1 cellular context compared by ENCODE assay signal in the genomic region with DNA sequence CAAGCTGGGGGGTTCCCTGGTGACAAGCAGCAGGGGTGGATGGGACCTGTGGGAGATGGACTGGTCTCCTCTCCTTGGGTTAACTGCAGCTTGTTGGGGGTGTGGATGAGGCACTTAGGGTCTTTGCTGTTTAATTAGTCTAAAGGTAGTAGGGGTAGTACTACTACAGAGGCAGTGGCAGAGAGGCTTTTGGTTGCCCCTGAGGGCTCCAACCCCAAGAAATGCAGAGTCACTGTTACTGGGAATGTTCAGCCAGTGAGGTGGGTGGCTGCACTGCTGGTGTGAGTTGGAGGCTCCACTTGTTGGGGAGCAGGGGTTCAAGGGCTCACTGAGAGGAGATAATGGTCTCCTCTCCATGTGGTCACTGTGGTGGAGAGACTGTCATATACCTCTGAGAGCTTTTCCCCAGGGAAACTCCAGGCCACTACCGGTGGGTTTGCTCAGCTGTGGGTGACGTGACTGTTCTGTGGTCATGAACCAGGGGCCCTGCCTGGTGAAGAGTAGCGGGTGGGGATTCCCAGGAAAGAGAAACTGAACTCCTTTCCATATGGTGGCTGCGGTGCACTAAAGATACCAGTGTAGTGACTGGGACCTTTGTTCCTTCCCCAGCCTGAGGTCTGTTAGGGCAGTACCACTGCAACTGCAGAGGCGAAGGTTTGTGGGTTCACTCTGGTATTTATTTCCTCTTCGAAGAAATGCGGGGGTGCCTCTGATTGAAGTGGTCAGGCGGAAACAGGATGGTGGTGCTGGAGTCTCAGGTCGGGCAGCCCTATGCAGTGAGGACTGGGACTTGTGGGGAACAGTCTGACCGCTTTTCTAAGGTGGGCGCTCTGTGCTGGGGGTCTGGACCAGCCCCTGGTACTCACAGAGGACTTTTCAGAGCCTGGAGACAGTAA.
TF ChIP-seq lines count a peak whose summit lies in the region.

No MANE protein-coding gene starts in this region.

TF ChIP-seq in K562, 482 proteins besides CTCF, POLR2A, EP300 and RAD21 (continued from another document and continues in another):
- TF ChIP-seq, protein P1, sequence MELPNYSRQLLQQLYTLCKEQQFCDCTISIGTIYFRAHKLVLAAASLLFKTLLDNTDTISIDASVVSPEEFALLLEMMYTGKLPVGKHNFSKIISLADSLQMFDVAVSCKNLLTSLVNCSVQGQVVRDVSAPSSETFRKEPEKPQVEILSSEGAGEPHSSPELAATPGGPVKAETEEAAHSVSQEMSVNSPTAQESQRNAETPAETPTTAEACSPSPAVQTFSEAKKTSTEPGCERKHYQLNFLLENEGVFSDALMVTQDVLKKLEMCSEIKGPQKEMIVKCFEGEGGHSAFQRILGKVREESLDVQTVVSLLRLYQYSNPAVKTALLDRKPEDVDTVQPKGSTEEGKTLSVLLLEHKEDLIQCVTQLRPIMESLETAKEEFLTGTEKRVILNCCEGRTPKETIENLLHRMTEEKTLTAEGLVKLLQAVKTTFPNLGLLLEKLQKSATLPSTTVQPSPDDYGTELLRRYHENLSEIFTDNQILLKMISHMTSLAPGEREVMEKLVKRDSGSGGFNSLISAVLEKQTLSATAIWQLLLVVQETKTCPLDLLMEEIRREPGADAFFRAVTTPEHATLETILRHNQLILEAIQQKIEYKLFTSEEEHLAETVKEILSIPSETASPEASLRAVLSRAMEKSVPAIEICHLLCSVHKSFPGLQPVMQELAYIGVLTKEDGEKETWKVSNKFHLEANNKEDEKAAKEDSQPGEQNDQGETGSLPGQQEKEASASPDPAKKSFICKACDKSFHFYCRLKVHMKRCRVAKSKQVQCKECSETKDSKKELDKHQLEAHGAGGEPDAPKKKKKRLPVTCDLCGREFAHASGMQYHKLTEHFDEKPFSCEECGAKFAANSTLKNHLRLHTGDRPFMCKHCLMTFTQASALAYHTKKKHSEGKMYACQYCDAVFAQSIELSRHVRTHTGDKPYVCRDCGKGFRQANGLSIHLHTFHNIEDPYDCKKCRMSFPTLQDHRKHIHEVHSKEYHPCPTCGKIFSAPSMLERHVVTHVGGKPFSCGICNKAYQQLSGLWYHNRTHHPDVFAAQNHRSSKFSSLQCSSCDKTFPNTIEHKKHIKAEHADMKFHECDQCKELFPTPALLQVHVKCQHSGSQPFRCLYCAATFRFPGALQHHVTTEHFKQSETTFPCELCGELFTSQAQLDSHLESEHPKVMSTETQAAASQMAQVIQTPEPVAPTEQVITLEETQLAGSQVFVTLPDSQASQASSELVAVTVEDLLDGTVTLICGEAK (IDR thresholded peaks at IDR 0.05), result no peak
- TF ChIP-seq, protein P1 (CRISPR knock-in tag; IDR thresholded peaks at IDR 0.05), result no peak
- TF ChIP-seq ZNF586 (CRISPR knock-in tag; conservative IDR thresholded peaks at IDR 0.05) (no peak), HMG20A (CRISPR knock-in tag; conservative IDR thresholded peaks at IDR 0.05) (no peak), BCOR (IDR thresholded peaks at IDR 0.05) (no peak), CCNT2 (IDR thresholded peaks at IDR 0.05; ENCODE audit: borderline replicate concordance, extremely low read depth, insufficient read length, low read depth, low read length) (no peak), ZNF124 (CRISPR knock-in tag; IDR thresholded peaks at IDR 0.05) (no peak), NR4A1 (CRISPR knock-in tag; IDR thresholded peaks at IDR 0.05) (no peak), NR4A1 (tag; IDR thresholded peaks at IDR 0.05) (peak; percentile 65; the same call in 1 of the 2 replicates), XRCC5 (IDR thresholded peaks at IDR 0.05; ENCODE audit: low read depth, low read length) (no peak), MCM5 (IDR thresholded peaks at IDR 0.05; ENCODE audit: low read depth) (no peak), ZKSCAN8 (CRISPR knock-in tag; IDR thresholded peaks at IDR 0.05) (no peak), STAG1 (CRISPR knock-in tag; IDR thresholded peaks at IDR 0.05; ENCODE audit: borderline replicate concordance) (no peak), BACH1 (tag; IDR thresholded peaks at IDR 0.05) (peak; percentile 67), ZNF639 (CRISPR knock-in tag; conservative IDR thresholded peaks at IDR 0.05 in 1 of 2, IDR thresholded peaks at IDR 0.05 in 1 of 2) (peak in 1 of 2 experiments; percentile 51; a peak in 1 of 4 replicates), ZNF655 (CRISPR knock-in tag; IDR thresholded peaks at IDR 0.05) (no peak), BRD4 (IDR thresholded peaks at IDR 0.05) (no peak), SIRT6 (IDR thresholded peaks at IDR 0.05; ENCODE audit: low read depth, low read length) (no peak), GABPA (tag; conservative IDR thresholded peaks at IDR 0.05; ENCODE audit: low read depth) (peak; percentile 4; the same call in 1 of the 2 replicates), RREB1 (CRISPR knock-in tag; IDR thresholded peaks at IDR 0.05) (no peak), MAFF (IDR thresholded peaks at IDR 0.05; ENCODE audit: low read length) (peak; percentile 26; the same call in 1 of the 2 replicates), TAF7 (tag; IDR thresholded peaks at IDR 0.05) (no peak), PHF8 (IDR thresholded peaks at IDR 0.05; ENCODE audit: borderline replicate concordance, low read length) (no peak), ZNF316 (IDR thresholded peaks at IDR 0.05) (peak; percentile 46), SRF (CRISPR knock-in tag; IDR thresholded peaks at IDR 0.05) (no peak), ZHX1 (conservative IDR thresholded peaks at IDR 0.05; ENCODE audit: low read length) (no peak)
- TF ChIP-seq, protein P2, sequence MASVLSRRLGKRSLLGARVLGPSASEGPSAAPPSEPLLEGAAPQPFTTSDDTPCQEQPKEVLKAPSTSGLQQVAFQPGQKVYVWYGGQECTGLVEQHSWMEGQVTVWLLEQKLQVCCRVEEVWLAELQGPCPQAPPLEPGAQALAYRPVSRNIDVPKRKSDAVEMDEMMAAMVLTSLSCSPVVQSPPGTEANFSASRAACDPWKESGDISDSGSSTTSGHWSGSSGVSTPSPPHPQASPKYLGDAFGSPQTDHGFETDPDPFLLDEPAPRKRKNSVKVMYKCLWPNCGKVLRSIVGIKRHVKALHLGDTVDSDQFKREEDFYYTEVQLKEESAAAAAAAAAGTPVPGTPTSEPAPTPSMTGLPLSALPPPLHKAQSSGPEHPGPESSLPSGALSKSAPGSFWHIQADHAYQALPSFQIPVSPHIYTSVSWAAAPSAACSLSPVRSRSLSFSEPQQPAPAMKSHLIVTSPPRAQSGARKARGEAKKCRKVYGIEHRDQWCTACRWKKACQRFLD (CRISPR knock-in tag; IDR thresholded peaks at IDR 0.05), result 0 out of 2 replicates have a peak, but pooled peaks have one; percentile 28
